Comparison of ENCODE assay signal across 8 cellular contexts in the genomic region with DNA sequence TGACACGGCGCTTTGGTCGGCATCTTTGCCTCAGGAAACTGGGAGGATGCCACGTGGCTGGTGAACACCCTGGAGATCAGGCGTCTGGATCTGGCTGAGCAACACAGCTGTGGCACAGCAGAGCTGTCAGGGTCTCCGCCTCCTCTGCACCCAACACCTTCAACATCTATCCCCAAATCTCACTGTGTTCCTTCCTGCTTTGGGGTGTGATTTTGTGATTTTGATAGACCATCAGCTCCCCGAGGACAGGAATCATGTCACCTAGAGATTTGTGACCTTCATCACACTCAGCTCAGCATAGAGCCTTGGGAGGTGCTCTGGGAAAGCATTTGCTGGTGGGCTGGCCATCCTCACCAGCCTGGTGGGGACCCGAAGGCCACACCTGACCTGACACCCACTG.
"Had no signal": no experiment of that assay in that cellular context is flagged by ENCODE, and none has a peak within 500 bp of the region (broad histone marks: within the 10 kb centered on the region; RNA-seq: fewer than 3 reads in every experiment).

No MANE protein-coding gene starts in this region.

- H3K4me1 Mint-ChIP-seq: IgD-negative memory B cell had no signal

- H3K4me3 Mint-ChIP-seq: GM23338, H9, IgD-negative memory B cell had no signal

- H3K27ac Mint-ChIP-seq: GM23338, H9, IgD-negative memory B cell had no signal

- H3K4me2 ChIP-seq: GM23338 had no signal

- H2AFZ ChIP-seq: GM23338 had no signal

- DNase-seq: H9, HCEC 1CT, KBM-7 had no signal

- ATAC-seq: GM23338 had no signal

- FAIRE-seq: H1, H54, HTR-8/SVneo had no signal

- H3K27me3 Mint-ChIP-seq: IgD-negative memory B cell had no signal

- H3K4me3 ChIP-seq: GM23338 had no signal
